Comparison of ENCODE assay signal across 24 cellular contexts in genomic region chr15:68755731-68756130, GRCh38.
"Had no signal": no experiment of that assay in that cellular context is flagged by ENCODE, and none has a peak within 500 bp of the region (broad histone marks: within the 10 kb centered on the region; RNA-seq: fewer than 3 reads in every experiment).

No MANE protein-coding gene starts in this region.

- FAIRE-seq: colon, frontal cortex, kidney had no signal

- H3K4me3 ChIP-seq: coronary artery, gastroesophageal sphincter, mucosa of descending colon had no signal

- ATAC-seq: foreskin keratinocyte, gastroesophageal sphincter, left colon, left lobe of liver, left ventricle myocardium superior, mucosa of descending colon had no signal

- H3K36me3 ChIP-seq: esophagus muscularis mucosa, gastroesophageal sphincter, heart right ventricle, lower lobe of right lung had no signal

- H3K4me1 ChIP-seq: esophagus muscularis mucosa, foreskin keratinocyte, gastroesophageal sphincter, lower lobe of right lung had no signal

- H3K27me3 ChIP-seq: dorsolateral prefrontal cortex, heart right ventricle had no signal

- DNase-seq: dermis blood vessel endothelial cell; dorsolateral prefrontal cortex; effector CD4-positive, alpha-beta T cell; effector memory CD4-positive, alpha-beta T cell; foreskin keratinocyte; glutamatergic neuron; heart right ventricle; hypothalamus; immature natural killer cell; islet precursor cell; kidney; kidney glomerular epithelial cell; left colon; left ventricle myocardium superior; lower lobe of right lung; mesenchymal stem cell; mucosa of descending colon had no signal

- H3K27ac Mint-ChIP-seq: mesothelial cell of epicardium had no signal

- H3K27ac ChIP-seq: coronary artery, dorsolateral prefrontal cortex, esophagus muscularis mucosa, foreskin keratinocyte, gastroesophageal sphincter had no signal

- H3K9me3 Mint-ChIP-seq: immature natural killer cell, mesothelial cell of epicardium had no signal

- H3K4me1 Mint-ChIP-seq: mesothelial cell of epicardium had no signal

- H3K9me3 ChIP-seq: esophagus muscularis mucosa, gastroesophageal sphincter, heart right ventricle, lower lobe of right lung, mucosa of descending colon had no signal

- H3K36me3 Mint-ChIP-seq: immature natural killer cell, mesothelial cell of epicardium had no signal

- H3K4me3 Mint-ChIP-seq: mesothelial cell of epicardium had no signal
